Comparison of ENCODE assay signal across 12 cellular contexts in genomic region chr1:211648336-211648735, GRCh38. TPM values are rescaled to one million over a fixed set of nuclear protein-coding genes. Genes with fewer than 3 reads are reported as not detected.
A peak's percentile ranks its signal among the peaks of the same experiment; 100 is the strongest.
DNase-seq lines count a peak whose midpoint lies in the region; ATAC-seq and TF ChIP-seq lines count a peak whose summit lies in the region.
"Had no signal": no experiment of that assay in that cellular context is flagged by ENCODE, and none has a peak within 500 bp of the region (broad histone marks: within the 10 kb centered on the region; RNA-seq: fewer than 3 reads in every experiment).

No MANE protein-coding gene starts in this region.

- CTCF ChIA-PET in Calu3 (lab: Charles Lee) = interaction anchor here (0.7 to 2.4 kb wide), 9 partner anchors 8 to 172 kb away, joined by 3 to 13 read pairs (median 3); partner anchors contain the start of gene SLC30A1
- CTCF ChIA-PET in Panc1 (lab: Charles Lee) = interaction anchor here (0.6 to 0.7 kb wide), 3 partner anchors 18 to 133 kb away, joined by 3 to 8 read pairs (median 3); no protein-coding TSS in a partner anchor

- peaks cover 46% of the 10 kb centered on the region for H3K4me1 Mint-ChIP-seq in Calu3 (ENCODE audit: low read depth, unreplicated experiment)

- 81 to 89% methylated on average over 3 of the region's 3 CpGs for WGBS in thyroid gland, 2 donors

- TF ChIP-seq POLR2A in thyroid gland (IDR thresholded peaks at IDR 0.05) = no peak

- DNase-seq in Calu3 (peak; percentile 63), Panc1 (ENCODE audit: low read depth, low spot score) (no peak), fibroblast of mammary gland (ENCODE audit: low read depth) (peak; percentile 49), mucosa of gallbladder (ENCODE audit: low spot score) (peak; percentile 46), UCSD-AML1 (lab: John Stamatoyannopoulos, UW; ENCODE audit: unreplicated experiment) (no peak), thyroid gland (no peak)
- DNase-seq in activated CD4-positive, alpha-beta T cell treated with anti-CD3 and anti-CD28 coated beads for 4 hours = no peak
- no peak for DNase-seq in stimulated activated naive CD4-positive, alpha-beta T cell (lab: John Stamatoyannopoulos, UW)
- DNase-seq: HFFc6, KBM-7, NCI-H2081 had no signal

- peak overlapping the region; percentile 55 for H3K27ac Mint-ChIP-seq in Calu3 (ENCODE audit: unreplicated experiment)
- H3K27ac Mint-ChIP-seq: activated CD4-positive, alpha-beta T cell treated with anti-CD3 and anti-CD28 coated beads, Interleukin-2, amount 10 ng/mL, durations not matched to agents 7 days and 5 days; HFFc6 had no signal

- TF ChIP-seq CTCF in Calu3 (IDR thresholded peaks at IDR 0.05; ENCODE audit: unreplicated experiment) (no peak), Panc1 (IDR thresholded peaks at IDR 0.05) (no peak), fibroblast of mammary gland (conservative IDR thresholded peaks at IDR 0.05; ENCODE audit: control insufficient read depth, insufficient read depth, low read depth, low read length) (no peak), thyroid gland (IDR thresholded peaks at IDR 0.05) (no peak)

- H3K4me1 ChIP-seq in Panc1 (ENCODE audit: control insufficient read depth, insufficient read depth, low read length) = peaks cover 28% of the 10 kb centered on the region
- peaks cover 7 to 11% of the 10 kb centered on the region in 2 donors for H3K4me1 ChIP-seq in thyroid gland

- BruUV-seq in Calu3 (replicated peaks; lab: Mats Ljungman, UMichigan) = no TSS peak
- no TSS peak for BruUV-seq in Panc1 (replicated peaks; lab: Mats Ljungman, UMichigan)

- H3K36me3 Mint-ChIP-seq in Calu3 (ENCODE audit: insufficient read depth, unreplicated experiment) = peaks cover 7% of the 10 kb centered on the region

- POLR2A ChIA-PET in Panc1 (lab: Charles Lee) = no interaction called here

- no peaks in the 10 kb centered on the region for H3K9me3 Mint-ChIP-seq in Calu3 (ENCODE audit: low read depth, unreplicated experiment)
- H3K9me3 Mint-ChIP-seq: activated CD4-positive, alpha-beta T cell treated with anti-CD3 and anti-CD28 coated beads, Interleukin-2, amount 10 ng/mL, durations not matched to agents 7 days and 5 days; HFFc6 had no signal

- no peak overlapping the region for H3K4me3 ChIP-seq in Panc1 (ENCODE audit: low read depth in 2 of 2, low read length in 2 of 2)
- H3K4me3 ChIP-seq in fibroblast of mammary gland (ENCODE audit: control insufficient read depth, low read depth, low read length) = no peak overlapping the region
- no peak overlapping the region for H3K4me3 ChIP-seq in thyroid gland (replicated peaks in 1 of 3)

- H3K4me3 Mint-ChIP-seq in Calu3 (ENCODE audit: low read depth, unreplicated experiment) = no peak overlapping the region
- H3K4me3 Mint-ChIP-seq: activated CD4-positive, alpha-beta T cell treated with anti-CD3 and anti-CD28 coated beads, Interleukin-2, amount 10 ng/mL, durations not matched to agents 7 days and 5 days; HFFc6 had no signal

- H3K27ac ChIP-seq in Panc1 (ENCODE audit: low read length) = peak overlapping the region; percentile 64; the same call in 1 of the 2 replicates
- H3K27ac ChIP-seq in thyroid gland = no peak overlapping the region

- intact Hi-C loops in Calu3 (cut with micrococcal nuclease; ENCODE audit: unreplicated experiment) = loop anchor here (2.0 kb wide), 1 partner anchor 134 kb away; no protein-coding TSS in a partner anchor
- intact Hi-C loops in Panc1 (cut with micrococcal nuclease; ENCODE audit: unreplicated experiment) = no loop called here
- intact Hi-C loops in thyroid gland (cut with DNase I) = no loop called here

- H3K36me3 ChIP-seq in Panc1 (ENCODE audit: control insufficient read depth, insufficient read depth, low read length) = no peaks in the 10 kb centered on the region
- no peaks in the 10 kb centered on the region for H3K36me3 ChIP-seq in thyroid gland

- peak; percentile 37; the same call in 1 of the 2 replicates for ATAC-seq in Panc1

- no peaks in the 10 kb centered on the region for H3K27me3 ChIP-seq in Panc1 (ENCODE audit: control insufficient read depth, insufficient read depth, low read length)
- no peaks in the 10 kb centered on the region for H3K27me3 ChIP-seq in thyroid gland

- H3K9me3 ChIP-seq in Panc1 (ENCODE audit: control insufficient read depth, insufficient read depth, low read depth, low read length) (no peaks in the 10 kb centered on the region), thyroid gland (no peaks in the 10 kb centered on the region)

- in situ Hi-C loops in Panc1 (cut with HindIII; ENCODE audit: low pct_unique_long_range_greater_than_20kb, low sequenced_read_pairs) = no loop called here

- no peaks in the 10 kb centered on the region for H3K27me3 Mint-ChIP-seq in Calu3 (ENCODE audit: unreplicated experiment)

RNA-seq across cellular contexts. Expression of gene NEK2, which starts 27.1 kb away (rescaled TPM):
- total RNA-seq in Calu3 (2022) = 32.7 and 43.2 TPM in 2 replicates
- 34.4 TPM for total RNA-seq in Panc1 (2021; ENCODE audit: unreplicated experiment)
- 11.0 TPM for polyA plus RNA-seq in Panc1 (2012; ENCODE audit: insufficient read length)
- total RNA-seq in mucosa of gallbladder = 1.3 TPM
- total RNA-seq in thyroid gland = 1 to 10 TPM in 1 of 4 donors, under 1 TPM in 2, not detected in 1; 0.11 to 2.4 (median 0.40) TPM

Comparison
In these comparisons a context has a peak if more than half of its experiments do, and no peak if none do; other contexts are left out.
1. DNase-seq: peak in Calu3 (single experiment), fibroblast of mammary gland (single experiment) and mucosa of gallbladder (single experiment); none in Panc1 (single experiment), UCSD-AML1 (single experiment), activated CD4-positive, alpha-beta T cell treated with anti-CD3 and anti-CD28 coated beads for 4 hours (0 of 2), thyroid gland (0 of 2) and stimulated activated naive CD4-positive, alpha-beta T cell (0 of 6).